ENCODE assay signal across 9 cellular contexts in genomic region chr2:100976634-100977391, GRCh38. TPM values are rescaled to one million over a fixed set of nuclear protein-coding genes. Genes with fewer than 3 reads are reported as not detected.
DNase-seq lines count a peak whose midpoint lies in the region; ATAC-seq and TF ChIP-seq lines count a peak whose summit lies in the region.
"Had no signal": no experiment of that assay in that cellular context is flagged by ENCODE, and none has a peak within 500 bp of the region (broad histone marks: within the 10 kb centered on the region; RNA-seq: fewer than 3 reads in every experiment).

No MANE protein-coding gene starts in this region.

- H3K9me3 Mint-ChIP-seq in activated T-cell treated with anti-CD3 and anti-CD28 coated beads, Interleukin-2, amount 50 U/mL, for 72 hours, result no peaks in the 10 kb centered on the region
- H3K9me3 Mint-ChIP-seq in CD4-positive, alpha-beta T cell, result no peaks in the 10 kb centered on the region

- H3K4me1 ChIP-seq in BE2C, result no peaks in the 10 kb centered on the region

- H3K4me3 Mint-ChIP-seq in activated T-cell treated with anti-CD3 and anti-CD28 coated beads, Interleukin-2, amount 50 U/mL, for 72 hours, result no peak overlapping the region
- no peak overlapping the region for H3K4me3 Mint-ChIP-seq in CD4-positive, alpha-beta T cell

- no peak overlapping the region for H3K27ac Mint-ChIP-seq in activated T-cell treated with anti-CD3 and anti-CD28 coated beads, Interleukin-2, amount 50 U/mL, for 72 hours
- no peak overlapping the region for H3K27ac Mint-ChIP-seq in CD4-positive, alpha-beta T cell

- peak; percentile 75 for ATAC-seq in GM19372 (IDR thresholded peaks at IDR 0.05; ENCODE audit: low read depth, unreplicated experiment)
- peak; percentile 83 for ATAC-seq in HG03354 (IDR thresholded peaks at IDR 0.05; ENCODE audit: poor library complexity, severe bottlenecking, unreplicated experiment)
- no peak for ATAC-seq in activated T-cell treated with anti-CD3 and anti-CD28 coated beads, Interleukin-2, amount 50 U/mL, for 72 hours (replicated peaks in 1 of 2)
- no peak for ATAC-seq in CD4-positive, alpha-beta T cell (ENCODE audit: poor library complexity)

- CTCF ChIA-PET in CD4-positive, alpha-beta T cell (lab: Charles Lee), result interaction anchor here (0.6 kb wide), 1 partner anchor 398 kb away, joined by 3 read pairs; no protein-coding TSS in a partner anchor

- H3K4me1 Mint-ChIP-seq in activated T-cell treated with anti-CD3 and anti-CD28 coated beads, Interleukin-2, amount 50 U/mL, for 72 hours (ENCODE audit: low read depth), result peaks cover 8% of the 10 kb centered on the region
- H3K4me1 Mint-ChIP-seq in CD4-positive, alpha-beta T cell (ENCODE audit: low read depth), result no peaks in the 10 kb centered on the region

- POLR2A ChIA-PET in CD4-positive, alpha-beta T cell (lab: Charles Lee), result no interaction called here

- no peak overlapping the region for H3K27ac ChIP-seq in CD4-positive, alpha-beta T cell (ENCODE audit: low read depth, low read length)
- H3K27ac ChIP-seq: C4-2B had no signal

- no peaks in the 10 kb centered on the region for H3K36me3 ChIP-seq in BE2C

- intact Hi-C loops in CD4-positive, alpha-beta T cell (cut with DNase I, micrococcal nuclease), result no loop called here

- H3K4me3 ChIP-seq in BE2C (ENCODE audit: low read depth, low read length) (no peak overlapping the region), fibroblast of villous mesenchyme (ENCODE audit: low read depth, low read length) (no peak overlapping the region)

- no peaks in the 10 kb centered on the region for H3K27me3 Mint-ChIP-seq in activated T-cell treated with anti-CD3 and anti-CD28 coated beads, Interleukin-2, amount 50 U/mL, for 72 hours (ENCODE audit: low read depth)
- no peaks in the 10 kb centered on the region for H3K27me3 Mint-ChIP-seq in CD4-positive, alpha-beta T cell

- no peaks in the 10 kb centered on the region for H3K36me3 Mint-ChIP-seq in activated T-cell treated with anti-CD3 and anti-CD28 coated beads, Interleukin-2, amount 50 U/mL, for 72 hours (ENCODE audit: insufficient read depth in 2 of 2)
- H3K36me3 Mint-ChIP-seq in CD4-positive, alpha-beta T cell (ENCODE audit: low read depth), result peaks cover 4% of the 10 kb centered on the region

- H3K9me3 ChIP-seq in BE2C, result no peaks in the 10 kb centered on the region
- H3K9me3 ChIP-seq in CD4-positive, alpha-beta T cell (ENCODE audit: control insufficient read depth, low read length), result no peaks in the 10 kb centered on the region

- no peak for TF ChIP-seq CTCF in BE2C (IDR thresholded peaks at IDR 0.05; ENCODE audit: low read depth, low read length)
- no peak for TF ChIP-seq CTCF in fibroblast of villous mesenchyme (IDR thresholded peaks at IDR 0.05; ENCODE audit: insufficient read depth, low read depth, low read length)
- no peak for TF ChIP-seq CTCF in CD4-positive, alpha-beta T cell (IDR thresholded peaks at IDR 0.05)

- H3K27me3 ChIP-seq in BE2C, result no peaks in the 10 kb centered on the region
- no peaks in the 10 kb centered on the region for H3K27me3 ChIP-seq in CD4-positive, alpha-beta T cell (ENCODE audit: control insufficient read depth, insufficient read depth, low read length)

- DNase-seq in BE2C (peak; percentile 25), fibroblast of villous mesenchyme (ENCODE audit: low read depth) (peak; percentile 62), AG20443 (ENCODE audit: low spot score) (no peak)
- DNase-seq in activated T-cell treated with anti-CD3 and anti-CD28 coated beads, Interleukin-2, amount 50 U/mL, for 72 hours, result no peak
- no peak for DNase-seq in CD4-positive, alpha-beta T cell
- DNase-seq in stimulated activated CD4-positive, alpha-beta T cell treated with anti-CD3 and anti-CD28 coated beads, Interleukin-2, amount 100 ng/mL, for 24 hours, result no peak

RNA-seq across cellular contexts. Expression of gene RPL31, which starts 25.3 kb away (rescaled TPM):
- polyA plus RNA-seq in BE2C (2012; ENCODE audit: insufficient read depth, insufficient read length, low read depth), result 925 TPM
- total RNA-seq in fibroblast of villous mesenchyme, result 672 and 815 TPM in 2 replicates
- total RNA-seq in activated T-cell treated with anti-CD3 and anti-CD28 coated beads, Interleukin-2, amount 50 U/mL, for 72 hours, result 1,000 to 10,000 TPM; 1,385 to 1,395 TPM
- total RNA-seq in CD4-positive, alpha-beta T cell, result 1,000 to 10,000 TPM; 2,901 to 2,913 TPM

Comparison
In these comparisons a context has a peak if more than half of its experiments do, and no peak if none do; other contexts are left out.
1. DNase-seq: peak in BE2C (single experiment) and fibroblast of villous mesenchyme (single experiment); none in activated T-cell treated with anti-CD3 and anti-CD28 coated beads, Interleukin-2, amount 50 U/mL, for 72 hours (0 of 2), AG20443 (single experiment), CD4-positive, alpha-beta T cell (0 of 10) and stimulated activated CD4-positive, alpha-beta T cell treated with anti-CD3 and anti-CD28 coated beads, Interleukin-2, amount 100 ng/mL, for 24 hours (0 of 2).
2. ATAC-seq: peak in GM19372 (single experiment) and HG03354 (single experiment); none in activated T-cell treated with anti-CD3 and anti-CD28 coated beads, Interleukin-2, amount 50 U/mL, for 72 hours (0 of 2) and CD4-positive, alpha-beta T cell (single experiment).